Comparison of ENCODE assay signal across 13 cellular contexts in genomic region chr7:21125297-21125696, GRCh38.
DNase-seq lines count a peak whose midpoint lies in the region; ATAC-seq and TF ChIP-seq lines count a peak whose summit lies in the region.
"Had no signal": no experiment of that assay in that cellular context is flagged by ENCODE, and none has a peak within 500 bp of the region (broad histone marks: within the 10 kb centered on the region; RNA-seq: fewer than 3 reads in every experiment).

No MANE protein-coding gene starts in this region.

- H3K9me3 ChIP-seq in endodermal cell (ENCODE audit: control insufficient read depth, low read length): no peaks in the 10 kb centered on the region
- no peaks in the 10 kb centered on the region for H3K9me3 ChIP-seq in ovary
- H3K9me3 ChIP-seq in right lobe of liver: no peaks in the 10 kb centered on the region
- no peaks in the 10 kb centered on the region for H3K9me3 ChIP-seq in testis
- H3K9me3 ChIP-seq: Caco-2 had no signal

- H3K36me3 ChIP-seq in endodermal cell (ENCODE audit: control insufficient read depth, insufficient read depth, low read length) (no peaks in the 10 kb centered on the region), ovary (no peaks in the 10 kb centered on the region), right lobe of liver (no peaks in the 10 kb centered on the region), testis (ENCODE audit: low read depth, missing control alignments) (no peaks in the 10 kb centered on the region)

- DNase-seq in ELF-1 (ENCODE audit: low read depth, low spot score) (peak; percentile 15), NCI-H146 (lab: John Stamatoyannopoulos, UW) (peak; percentile 47), endodermal cell (peak; percentile 70), iPS-NIHi7 (ENCODE audit: extremely low spot score) (peak; percentile 41), superior temporal gyrus (ENCODE audit: extremely low spot score) (no peak), ovary (no peak), right lobe of liver (no peak), testis (no peak)
- DNase-seq: Caco-2; CD8-positive, alpha-beta T cell; DMS53 had no signal

- intact Hi-C loops in ovary (cut with DNase I): no loop called here
- intact Hi-C loops in right lobe of liver (cut with DNase I): no loop called here
- intact Hi-C loops in testis (cut with DNase I; ENCODE audit: low total_unique reads): no loop called here

- H3K27me3 Mint-ChIP-seq in endodermal cell (ENCODE audit: insufficient read depth): peaks cover 41% of the 10 kb centered on the region

- no peak for ATAC-seq in right lobe of liver
- ATAC-seq: CD8-positive, alpha-beta T cell had no signal

- TF ChIP-seq CTCF in endodermal cell (conservative IDR thresholded peaks at IDR 0.05) (peak; percentile 66), ovary (IDR thresholded peaks at IDR 0.05) (no peak), right lobe of liver (IDR thresholded peaks at IDR 0.05) (no peak), testis (IDR thresholded peaks at IDR 0.05) (no peak)

- H3K4me3 ChIP-seq in endodermal cell (ENCODE audit: low read length): no peak overlapping the region
- no peak overlapping the region for H3K4me3 ChIP-seq in ovary
- H3K4me3 ChIP-seq in right lobe of liver: no peak overlapping the region
- no peak overlapping the region for H3K4me3 ChIP-seq in testis

- peaks cover 16% of the 10 kb centered on the region for H3K27me3 ChIP-seq in endodermal cell (ENCODE audit: control insufficient read depth, insufficient read depth, low read length, poor library complexity, severe bottlenecking)
- no peaks in the 10 kb centered on the region for H3K27me3 ChIP-seq in ovary
- H3K27me3 ChIP-seq in right lobe of liver: no peaks in the 10 kb centered on the region
- no peaks in the 10 kb centered on the region for H3K27me3 ChIP-seq in testis

- H3K4me3 Mint-ChIP-seq in endodermal cell: no peak overlapping the region
- H3K4me3 Mint-ChIP-seq: CD14-positive monocyte; CD8-positive, alpha-beta T cell had no signal

- TF ChIP-seq EP300 in ovary (IDR thresholded peaks at IDR 0.05): no peak

- H3K4me1 Mint-ChIP-seq in endodermal cell: peaks cover 39% of the 10 kb centered on the region
- H3K4me1 Mint-ChIP-seq: CD14-positive monocyte had no signal

- no peak for TF ChIP-seq POLR2A in ovary (IDR thresholded peaks at IDR 0.05)
- TF ChIP-seq POLR2A in right lobe of liver (IDR thresholded peaks at IDR 0.05): no peak
- TF ChIP-seq POLR2A in testis (IDR thresholded peaks at IDR 0.05): no peak

- 75% methylated on average over 5 to 6 of the region's 6 CpGs for WGBS in endodermal cell (ENCODE audit: insufficient coverage in 1 of 2, insufficient read length in 1 of 2), 2 experiments
- WGBS in ovary, 3 donors: 77 to 84% (median 78%) methylated on average over 6 of the region's 6 CpGs
- 72% methylated on average over 6 of the region's 6 CpGs for WGBS in right lobe of liver (ENCODE audit: insufficient coverage, low coverage, low lambda C conversion rate, missing lambda C conversion rate)
- WGBS in testis, 2 donors: 71 to 79% methylated on average over 6 of the region's 6 CpGs

- H3K27ac ChIP-seq in endodermal cell (ENCODE audit: low read depth, low read length): no peak overlapping the region
- H3K27ac ChIP-seq in ovary: no peak overlapping the region
- H3K27ac ChIP-seq in right lobe of liver: no peak overlapping the region
- H3K27ac ChIP-seq in testis: no peak overlapping the region
- H3K27ac ChIP-seq: 22Rv1 had no signal

- H3K9ac ChIP-seq in endodermal cell (ENCODE audit: extremely low read depth, low read length, poor library complexity, severe bottlenecking): no peak overlapping the region

- no peak overlapping the region for H3K27ac Mint-ChIP-seq in endodermal cell
- H3K27ac Mint-ChIP-seq: CD14-positive monocyte; CD8-positive, alpha-beta T cell had no signal

- H3K4me1 ChIP-seq in endodermal cell (ENCODE audit: control insufficient read depth, insufficient read depth, low read length) (peaks cover 8% of the 10 kb centered on the region), ovary (ENCODE audit: insufficient read depth) (no peaks in the 10 kb centered on the region), right lobe of liver (no peaks in the 10 kb centered on the region), testis (no peaks in the 10 kb centered on the region)
- H3K4me1 ChIP-seq: Caco-2 had no signal

- H3K36me3 Mint-ChIP-seq in endodermal cell (ENCODE audit: low read depth): no peaks in the 10 kb centered on the region
- H3K36me3 Mint-ChIP-seq: CD14-positive monocyte; CD8-positive, alpha-beta T cell had no signal

- no peaks in the 10 kb centered on the region for H3K9me3 Mint-ChIP-seq in endodermal cell
- H3K9me3 Mint-ChIP-seq: CD8-positive, alpha-beta T cell had no signal

Comparison
In these comparisons a context has a peak if more than half of its experiments do, and no peak if none do; other contexts are left out.
1. DNase-seq: peak in ELF-1 (single experiment), NCI-H146 (single experiment), endodermal cell (single experiment) and iPS-NIHi7 (single experiment); none in superior temporal gyrus (single experiment), ovary (0 of 5), right lobe of liver (0 of 3) and testis (single experiment).